ENCODE assay signal across 17 cellular contexts in genomic region chr11:65880844-65881421, GRCh38. TPM values are rescaled to one million over a fixed set of nuclear protein-coding genes. Genes with fewer than 3 reads are reported as not detected.
DNase-seq lines count a peak whose midpoint lies in the region; ATAC-seq, FAIRE-seq and TF ChIP-seq lines count a peak whose summit lies in the region.
"Had no signal": no experiment of that assay in that cellular context is flagged by ENCODE, and none has a peak within 500 bp of the region (broad histone marks: within the 10 kb centered on the region; RNA-seq: fewer than 3 reads in every experiment).

No MANE protein-coding gene starts in this region.

- ATAC-seq in Right ventricle myocardium superior (ENCODE audit: poor library complexity) (no peak), K562 (no peak)
- peak; percentile 67 for ATAC-seq in stimulated activated naive CD8-positive, alpha-beta T cell treated with anti-CD3 and anti-CD28 coated beads, Interleukin-15, amount 100 ng/mL, for 72 hours
- ATAC-seq: HepG2, right cardiac atrium, upper lobe of right lung had no signal

- no peaks in the 10 kb centered on the region for H3K4me1 ChIP-seq in cardiac muscle cell (ENCODE audit: low read depth)
- peaks cover 0 to 24% of the 10 kb centered on the region in 2 experiments; a peak in 3 of 5 replicates for H3K4me1 ChIP-seq in K562 (replicated peaks in 1 of 2; ENCODE audit: control insufficient read depth in 2 of 2, insufficient read depth in 2 of 2, low read length in 2 of 2)
- H3K4me1 ChIP-seq: upper lobe of right lung had no signal

- peaks cover 3% of the 10 kb centered on the region; the same call in 1 of the 2 replicates for H4K20me1 ChIP-seq in K562 (replicated peaks; ENCODE audit: control insufficient read depth, insufficient read depth, low read length)

- TF ChIP-seq EP300 in K562 (IDR thresholded peaks at IDR 0.05; ENCODE audit: low read length): no peak

- H3K4me1 Mint-ChIP-seq in stimulated activated naive CD8-positive, alpha-beta T cell treated with anti-CD3 and anti-CD28 coated beads, Interleukin-15, amount 100 ng/mL, for 72 hours: peaks cover 89% of the 10 kb centered on the region

- TF ChIP-seq RAD21 in K562 (CRISPR knock-in tag; conservative IDR thresholded peaks at IDR 0.05 in 1 of 2, IDR thresholded peaks at IDR 0.05 in 1 of 2): no peak

- intact Hi-C loops in Right ventricle myocardium superior (cut with DNase I) (no loop called here), K562 (cut with micrococcal nuclease) (no loop called here)

- H3K9me1 ChIP-seq in K562 (ENCODE audit: control insufficient read depth, insufficient read depth, low read length): no peaks in the 10 kb centered on the region

- H3K27me3 ChIP-seq in cardiac muscle cell (no peaks in the 10 kb centered on the region), K562 (ENCODE audit: control insufficient read depth in 2 of 2, insufficient read depth in 2 of 2, low read length in 2 of 2) (no peaks in the 10 kb centered on the region)
- H3K27me3 ChIP-seq: Peyer's patch, upper lobe of right lung had no signal

- H3K36me3 ChIP-seq in cardiac muscle cell (peaks cover 19% of the 10 kb centered on the region), K562 (ENCODE audit: control insufficient read depth, insufficient read depth, low read length) (peaks cover 38% of the 10 kb centered on the region)

- H3K9ac ChIP-seq in K562 (ENCODE audit: insufficient read depth in 1 of 2, low read depth in 2 of 2, low read length in 2 of 2): peak overlapping the region in 1 of 2 experiments; percentile 55; a peak in 2 of 4 replicates

- peak overlapping the region; percentile 77 to 88 for H3K4me3 Mint-ChIP-seq in stimulated activated naive CD8-positive, alpha-beta T cell treated with anti-CD3 and anti-CD28 coated beads, Interleukin-15, amount 100 ng/mL, for 72 hours

- CTCF ChIA-PET in K562 (lab: Yijun Ruan, JAX; ENCODE audit: low intra/inter-chr PET ratio): no interaction called here

- H3K79me2 ChIP-seq in K562 (ENCODE audit: control insufficient read depth, insufficient read depth, low read length): no peaks in the 10 kb centered on the region

- H3K9me3 ChIP-seq in cardiac muscle cell (ENCODE audit: low read depth) (no peaks in the 10 kb centered on the region), K562 (replicated peaks; ENCODE audit: control insufficient read depth, insufficient read depth, low read depth, low read length) (no peaks in the 10 kb centered on the region)
- H3K9me3 ChIP-seq: Peyer's patch, upper lobe of right lung had no signal

- H2AFZ ChIP-seq in K562 (ENCODE audit: low read depth, low read length): no peak overlapping the region

- in situ Hi-C loops in K562 (cut with MboI): loop anchor here (5.0 kb wide), 1 partner anchor 106 kb away; no protein-coding TSS in a partner anchor

- BruUV-seq in K562 (replicated peaks; lab: Mats Ljungman, UMichigan): no TSS peak

- no peaks in the 10 kb centered on the region for H3K9me3 Mint-ChIP-seq in stimulated activated naive CD8-positive, alpha-beta T cell treated with anti-CD3 and anti-CD28 coated beads, Interleukin-15, amount 100 ng/mL, for 72 hours
- H3K9me3 Mint-ChIP-seq: naive B cell had no signal

- DNase-seq in cardiac muscle cell (ENCODE audit: low read depth in 1 of 2, low spot score in 1 of 2) (no peak), Right ventricle myocardium superior (no peak), RPMI7951 (ENCODE audit: low read depth) (peak; percentile 89), K562 (ENCODE audit: extremely low read depth in 1 of 4, low spot score in 3 of 4) (no peak), NCI-H2081 treated with DMSO at 0.1 percent for 48 hours (lab: John Stamatoyannopoulos, UW) (no peak), NOMO-1 treated with DMSO at 0.1 percent for 48 hours (lab: John Stamatoyannopoulos, UW; ENCODE audit: unreplicated experiment) (no peak), NCI-H446 treated with DMSO at 0.1 percent for 48 hours (lab: John Stamatoyannopoulos, UW) (no peak)
- DNase-seq in stimulated activated naive CD8-positive, alpha-beta T cell treated with anti-CD3 and anti-CD28 coated beads, Interleukin-15, amount 100 ng/mL, for 72 hours: peak in 1 of 2 donors; percentile 53
- DNase-seq: naive B cell; NCI-H1092 treated with DMSO at 0.1 percent for 48 hours; Peyer's patch; stimulated activated CD4-positive, alpha-beta T cell treated with anti-CD3 and anti-CD28 coated beads, Interleukin-2, amount 100 ng/mL, for 24 hours had no signal

- H3K27ac Mint-ChIP-seq in stimulated activated naive CD8-positive, alpha-beta T cell treated with anti-CD3 and anti-CD28 coated beads, Interleukin-15, amount 100 ng/mL, for 72 hours: peak overlapping the region; percentile 36 to 72

- no peak overlapping the region for H3K4me2 ChIP-seq in K562 (ENCODE audit: insufficient read depth, low read length)

- no peak for TF ChIP-seq POLR2A in K562 (conservative IDR thresholded peaks at IDR 0.05)

- WGBS in K562 (ENCODE audit: insufficient coverage, low coverage, missing lambda C conversion rate): 65% methylated on average over 7 of the region's 7 CpGs

- no peaks in the 10 kb centered on the region for H3K27me3 Mint-ChIP-seq in stimulated activated naive CD8-positive, alpha-beta T cell treated with anti-CD3 and anti-CD28 coated beads, Interleukin-15, amount 100 ng/mL, for 72 hours
- H3K27me3 Mint-ChIP-seq: naive B cell had no signal

- POLR2A ChIA-PET in K562 (lab: Yijun Ruan, JAX): interaction anchor here (1.5 to 14.4 kb wide), 6 partner anchors 8 to 21 kb away, joined by 6 to 147 read pairs (median 7); partner anchors contain the start of genes CCDC85B, FIBP and MUS81

- H3K4me3 ChIP-seq in cardiac muscle cell (no peak overlapping the region), K562 (no peak overlapping the region)
- H3K4me3 ChIP-seq: Peyer's patch, upper lobe of right lung had no signal

- no peak for TF ChIP-seq CTCF in cardiac muscle cell (IDR thresholded peaks at IDR 0.05; ENCODE audit: low read depth, low read length)
- TF ChIP-seq CTCF in K562 (IDR thresholded peaks at IDR 0.05 in 2 of 3, conservative IDR thresholded peaks at IDR 0.05 in 1 of 3; ENCODE audit: insufficient read depth in 2 of 3, low read depth in 1 of 3, low read length in 3 of 3): no peak

- no peak for FAIRE-seq in K562 (lab: Jason Lieb, UNC)
- FAIRE-seq: GM19239, HepG2 had no signal

- H3K27ac ChIP-seq in cardiac muscle cell: peak overlapping the region; percentile 1
- H3K27ac ChIP-seq in K562 (ENCODE audit: extremely low read depth, low read depth, low read length): no peak overlapping the region
- H3K27ac ChIP-seq: upper lobe of right lung had no signal

RNA-seq across cellular contexts. Expression of gene CTSW, which starts 1.3 kb away (rescaled TPM):
- total RNA-seq in cardiac muscle cell (not detected in 2 replicates), Right ventricle myocardium superior (0.73 TPM), K562 (2014; rRNA removed) (not detected in 2 replicates), K562 (2014; rRNA removed; fragmentation: Illumina TruSeq; extraction: Trizol) (not detected in 2 replicates), K562 (2015; rRNA removed; fragmentation: Illumina TruSeq; extraction: Trizol) (not detected in 2 replicates), K562 (2021) (not detected in 2 replicates)
- polyA plus RNA-seq in cardiac muscle cell (0.60 TPM in 1 of 2 replicates, not detected in the other), K562 (2011; rRNA removed) (0.05 TPM in 1 of 2 replicates, not detected in the other), K562 (2014; fragmentation: Illumina TruSeq; extraction: Trizol) (not detected in 2 replicates), K562 (2014; fragmentation: Nextera tagmentation; extraction: Ambion mirVana) (under 1 TPM in 1 of 2 experiments, not detected in 1; 0.04 TPM), K562 (2014; rRNA removed) (not detected in 2 replicates)
- total RNA-seq in RPMI7951 (2014; rRNA removed; shearing (Covaris generic)): 5.4 and 8.9 TPM in 2 replicates
- not detected in 2 replicates for total RNA-seq in K562 (2011; cell fraction: chromatin; rRNA removed; ENCODE audit: low replicate concordance)
- not detected in 2 replicates for total RNA-seq in K562 (2011; cell fraction: nucleolus; rRNA removed)
- total RNA-seq in K562 (2011; cell fraction: nucleoplasm; rRNA removed): not detected in 2 replicates
- polyA plus RNA-seq in K562 (2011; cell fraction: cytosol; rRNA removed): 0.07 TPM in 1 of 2 replicates, not detected in the other
- 0.11 and 0.13 TPM in 2 replicates for polyA plus RNA-seq in K562 (2011; cell fraction: nucleus; rRNA removed)
- 0.11 and 0.16 TPM in 2 replicates for polyA plus RNA-seq in K562 (2012)
- polyA minus RNA-seq in K562 (2011; rRNA and poly(A)+ RNA removed): not detected in 2 replicates
- not detected in 2 replicates for polyA minus RNA-seq in K562 (2011; cell fraction: cytosol; rRNA and poly(A)+ RNA removed)
- not detected in 2 replicates for polyA minus RNA-seq in K562 (2011; cell fraction: nucleus; rRNA and poly(A)+ RNA removed)
- total RNA-seq: HepG2, NCI-H460 had no signal

RNA-seq across cellular contexts. Expression of gene FIBP, which starts 7.3 kb away (rescaled TPM):
- 140 and 220 TPM in 2 replicates for total RNA-seq in cardiac muscle cell
- polyA plus RNA-seq in cardiac muscle cell: 143 and 199 TPM in 2 replicates
- 37.7 TPM for total RNA-seq in Right ventricle myocardium superior
- 141 and 145 TPM in 2 replicates for total RNA-seq in RPMI7951 (2014; rRNA removed; shearing (Covaris generic))
- total RNA-seq in K562 (2011; cell fraction: chromatin; rRNA removed; ENCODE audit: low replicate concordance): 53.7 and 168 TPM in 2 replicates
- total RNA-seq in K562 (2011; cell fraction: nucleolus; rRNA removed): 118 and 119 TPM in 2 replicates
- 83.9 and 91.0 TPM in 2 replicates for total RNA-seq in K562 (2011; cell fraction: nucleoplasm; rRNA removed)
- total RNA-seq in K562 (2014; rRNA removed): 77.2 and 98.5 TPM in 2 replicates
- total RNA-seq in K562 (2014; rRNA removed; fragmentation: Illumina TruSeq; extraction: Trizol): 36.8 and 44.6 TPM in 2 replicates
- 45.8 and 46.8 TPM in 2 replicates for total RNA-seq in K562 (2015; rRNA removed; fragmentation: Illumina TruSeq; extraction: Trizol)
- total RNA-seq in K562 (2021): 51.1 and 54.0 TPM in 2 replicates
- polyA plus RNA-seq in K562 (2011; rRNA removed): 58.8 and 69.4 TPM in 2 replicates
- 81.2 and 144 TPM in 2 replicates for polyA plus RNA-seq in K562 (2011; cell fraction: cytosol; rRNA removed)
- 131 and 187 TPM in 2 replicates for polyA plus RNA-seq in K562 (2011; cell fraction: nucleus; rRNA removed)
- polyA plus RNA-seq in K562 (2012): 65.8 and 94.8 TPM in 2 replicates
- 48.6 and 62.8 TPM in 2 replicates for polyA plus RNA-seq in K562 (2014; fragmentation: Illumina TruSeq; extraction: Trizol)
- polyA plus RNA-seq in K562 (2014; fragmentation: Nextera tagmentation; extraction: Ambion mirVana): 10 to 100 TPM; 41.2 to 46.2 TPM
- polyA plus RNA-seq in K562 (2014; rRNA removed): 79.2 and 82.8 TPM in 2 replicates
- 43.2 and 46.4 TPM in 2 replicates for polyA minus RNA-seq in K562 (2011; rRNA and poly(A)+ RNA removed)
- 59.7 and 70.4 TPM in 2 replicates for polyA minus RNA-seq in K562 (2011; cell fraction: cytosol; rRNA and poly(A)+ RNA removed)
- polyA minus RNA-seq in K562 (2011; cell fraction: nucleus; rRNA and poly(A)+ RNA removed): 47.0 and 54.9 TPM in 2 replicates

RNA-seq across cellular contexts. Expression of gene EFEMP2, which starts 8.3 kb away (rescaled TPM):
- total RNA-seq in cardiac muscle cell (138 and 161 TPM in 2 replicates), Right ventricle myocardium superior (80.0 TPM), K562 (2014; rRNA removed) (0.64 and 0.86 TPM in 2 replicates), K562 (2014; rRNA removed; fragmentation: Illumina TruSeq; extraction: Trizol) (0.07 and 0.32 TPM in 2 replicates), K562 (2015; rRNA removed; fragmentation: Illumina TruSeq; extraction: Trizol) (0.57 and 0.58 TPM in 2 replicates), K562 (2021) (1.6 and 2.6 TPM in 2 replicates)
- polyA plus RNA-seq in cardiac muscle cell (216 and 267 TPM in 2 replicates), K562 (2011; rRNA removed) (2.0 and 3.9 TPM in 2 replicates), K562 (2014; fragmentation: Illumina TruSeq; extraction: Trizol) (0.74 and 1.1 TPM in 2 replicates), K562 (2014; fragmentation: Nextera tagmentation; extraction: Ambion mirVana) (under 1 TPM in 1 of 2 experiments, not detected in 1; 0.13 TPM), K562 (2014; rRNA removed) (2.9 TPM in 2 replicates)
- 5.4 and 8.4 TPM in 2 replicates for total RNA-seq in RPMI7951 (2014; rRNA removed; shearing (Covaris generic))
- 12.1 and 30.7 TPM in 2 replicates for total RNA-seq in K562 (2011; cell fraction: chromatin; rRNA removed; ENCODE audit: low replicate concordance)
- 15.1 and 19.3 TPM in 2 replicates for total RNA-seq in K562 (2011; cell fraction: nucleolus; rRNA removed)
- total RNA-seq in K562 (2011; cell fraction: nucleoplasm; rRNA removed): 11.3 and 15.8 TPM in 2 replicates
- polyA plus RNA-seq in K562 (2011; cell fraction: cytosol; rRNA removed): 3.3 and 4.7 TPM in 2 replicates
- 41.3 and 54.9 TPM in 2 replicates for polyA plus RNA-seq in K562 (2011; cell fraction: nucleus; rRNA removed)
- polyA plus RNA-seq in K562 (2012): 1.3 and 4.2 TPM in 2 replicates
- 0.53 and 1.2 TPM in 2 replicates for polyA minus RNA-seq in K562 (2011; rRNA and poly(A)+ RNA removed)
- polyA minus RNA-seq in K562 (2011; cell fraction: cytosol; rRNA and poly(A)+ RNA removed): 1.3 TPM in 1 of 2 replicates, not detected in the other
- polyA minus RNA-seq in K562 (2011; cell fraction: nucleus; rRNA and poly(A)+ RNA removed): 7.5 and 7.8 TPM in 2 replicates

RNA-seq across cellular contexts. Expression of gene CCDC85B, which starts 9.5 kb away (rescaled TPM):
- total RNA-seq in cardiac muscle cell: 67.3 and 80.2 TPM in 2 replicates
- polyA plus RNA-seq in cardiac muscle cell: 83.4 and 96.5 TPM in 2 replicates
- 27.9 TPM for total RNA-seq in Right ventricle myocardium superior
- total RNA-seq in RPMI7951 (2014; rRNA removed; shearing (Covaris generic)): 34.7 and 61.6 TPM in 2 replicates
- total RNA-seq in K562 (2011; cell fraction: chromatin; rRNA removed; ENCODE audit: low replicate concordance): 1.2 and 7.1 TPM in 2 replicates
- total RNA-seq in K562 (2011; cell fraction: nucleolus; rRNA removed): 15.7 and 17.8 TPM in 2 replicates
- total RNA-seq in K562 (2011; cell fraction: nucleoplasm; rRNA removed): 7.0 and 7.4 TPM in 2 replicates
- total RNA-seq in K562 (2014; rRNA removed): 138 and 161 TPM in 2 replicates
- 0.26 and 0.29 TPM in 2 replicates for total RNA-seq in K562 (2014; rRNA removed; fragmentation: Illumina TruSeq; extraction: Trizol)
- total RNA-seq in K562 (2015; rRNA removed; fragmentation: Illumina TruSeq; extraction: Trizol): 6.2 and 11.7 TPM in 2 replicates
- total RNA-seq in K562 (2021): 64.4 and 74.8 TPM in 2 replicates
- 6.8 and 7.9 TPM in 2 replicates for polyA plus RNA-seq in K562 (2011; rRNA removed)
- polyA plus RNA-seq in K562 (2011; cell fraction: cytosol; rRNA removed): 19.3 and 81.8 TPM in 2 replicates
- 7.6 and 15.8 TPM in 2 replicates for polyA plus RNA-seq in K562 (2011; cell fraction: nucleus; rRNA removed)
- polyA plus RNA-seq in K562 (2012): 35.5 and 38.4 TPM in 2 replicates
- polyA plus RNA-seq in K562 (2014; fragmentation: Illumina TruSeq; extraction: Trizol): 0.30 and 1.9 TPM in 2 replicates
- polyA plus RNA-seq in K562 (2014; fragmentation: Nextera tagmentation; extraction: Ambion mirVana): under 1 TPM; 0.14 to 0.29 TPM
- 92.3 TPM in 2 replicates for polyA plus RNA-seq in K562 (2014; rRNA removed)
- polyA minus RNA-seq in K562 (2011; rRNA and poly(A)+ RNA removed): 0.27 and 0.49 TPM in 2 replicates
- polyA minus RNA-seq in K562 (2011; cell fraction: cytosol; rRNA and poly(A)+ RNA removed): 11.3 and 22.7 TPM in 2 replicates
- 9.6 and 14.0 TPM in 2 replicates for polyA minus RNA-seq in K562 (2011; cell fraction: nucleus; rRNA and poly(A)+ RNA removed)

RNA-seq across cellular contexts. Expression of gene FOSL1, which starts 19.3 kb away (rescaled TPM):
- total RNA-seq in cardiac muscle cell (0.21 TPM in 1 of 2 replicates, not detected in the other), Right ventricle myocardium superior (0.70 TPM), K562 (2014; rRNA removed) (18.6 and 21.3 TPM in 2 replicates), K562 (2014; rRNA removed; fragmentation: Illumina TruSeq; extraction: Trizol) (4.6 and 6.2 TPM in 2 replicates), K562 (2015; rRNA removed; fragmentation: Illumina TruSeq; extraction: Trizol) (10.0 and 12.4 TPM in 2 replicates), K562 (2021) (26.1 and 28.7 TPM in 2 replicates)
- polyA plus RNA-seq in cardiac muscle cell (0.60 TPM in 1 of 2 replicates, not detected in the other), K562 (2011; rRNA removed) (5.3 and 9.0 TPM in 2 replicates), K562 (2014; fragmentation: Illumina TruSeq; extraction: Trizol) (26.9 and 39.6 TPM in 2 replicates), K562 (2014; fragmentation: Nextera tagmentation; extraction: Ambion mirVana) (1 to 10 TPM; 3.5 to 4.2 TPM), K562 (2014; rRNA removed) (16.3 and 16.9 TPM in 2 replicates)
- 158 and 232 TPM in 2 replicates for total RNA-seq in RPMI7951 (2014; rRNA removed; shearing (Covaris generic))
- 27.7 and 48.1 TPM in 2 replicates for total RNA-seq in K562 (2011; cell fraction: chromatin; rRNA removed; ENCODE audit: low replicate concordance)
- 22.8 and 24.7 TPM in 2 replicates for total RNA-seq in K562 (2011; cell fraction: nucleolus; rRNA removed)
- total RNA-seq in K562 (2011; cell fraction: nucleoplasm; rRNA removed): 23.9 and 41.4 TPM in 2 replicates
- 7.6 and 12.9 TPM in 2 replicates for polyA plus RNA-seq in K562 (2011; cell fraction: cytosol; rRNA removed)
- polyA plus RNA-seq in K562 (2011; cell fraction: nucleus; rRNA removed): 10.1 and 26.6 TPM in 2 replicates
- polyA plus RNA-seq in K562 (2012): 24.9 and 29.1 TPM in 2 replicates
- 4.3 and 5.1 TPM in 2 replicates for polyA minus RNA-seq in K562 (2011; rRNA and poly(A)+ RNA removed)
- 7.8 and 8.3 TPM in 2 replicates for polyA minus RNA-seq in K562 (2011; cell fraction: cytosol; rRNA and poly(A)+ RNA removed)
- polyA minus RNA-seq in K562 (2011; cell fraction: nucleus; rRNA and poly(A)+ RNA removed): 6.1 and 10.8 TPM in 2 replicates
